ENCODE assay signal across 17 cellular contexts in the genomic region with DNA sequence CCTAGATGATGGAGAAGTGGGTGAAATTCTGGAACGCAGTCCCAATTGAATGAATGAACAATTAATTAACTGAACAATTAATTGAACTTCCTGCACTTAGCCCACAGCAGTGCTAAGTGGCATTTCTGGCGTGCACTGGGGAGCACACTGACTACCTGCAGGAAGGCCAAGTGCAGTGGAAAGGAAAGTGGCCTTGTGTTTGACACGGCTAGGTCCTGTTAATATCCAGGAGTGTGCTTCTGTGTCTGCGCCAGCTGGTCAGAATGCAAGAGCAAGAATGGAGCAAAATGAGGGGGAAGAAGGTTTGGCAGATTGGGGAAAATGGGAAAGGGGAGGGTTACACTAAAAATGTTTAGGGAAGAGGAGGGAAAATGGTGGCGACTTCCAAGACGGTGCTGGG.
"Had no signal": no experiment of that assay in that cellular context is flagged by ENCODE, and none has a peak within 500 bp of the region (broad histone marks: within the 10 kb centered on the region; RNA-seq: fewer than 3 reads in every experiment).

No MANE protein-coding gene starts in this region.

- H3K4me3 ChIP-seq: adrenal gland, prostate gland, right lobe of liver had no signal

- DNase-seq: activated CD8-positive, alpha-beta memory T cell treated with anti-CD3 and anti-CD28 coated beads, Interleukin-2, amount 50 U/mL, for 4 hours; activated CD8-positive, alpha-beta T cell treated with anti-CD3 and anti-CD28 coated beads, Interleukin-2, amount 10 ng/mL, durations not matched to agents 7 days and 5 days; activated effector memory CD4-positive, alpha-beta T cell treated with anti-CD3 and anti-CD28 coated beads, Interleukin-2, amount 50 U/mL, for 16 hours; activated T-cell treated with anti-CD3 and anti-CD28 coated beads, Interleukin-2, amount 50 U/mL, for 48 hours; adrenal gland; hypothalamus; kidney; midbrain; naive thymus-derived CD8-positive, alpha-beta T cell; occipital lobe; right lobe of liver; stimulated activated naive CD8-positive, alpha-beta T cell treated with anti-CD3 and anti-CD28 coated beads, Interleukin-15, Interleukin-2, amounts not matched to agents 100 U/mL and 50 U/mL, for 24 hours; T-helper 1 cell had no signal

- H3K27me3 ChIP-seq: adrenal gland, right lobe of liver had no signal

- H3K27ac Mint-ChIP-seq: activated CD8-positive, alpha-beta T cell treated with anti-CD3 and anti-CD28 coated beads, Interleukin-2, amount 10 ng/mL, durations not matched to agents 7 days and 5 days; activated naive CD4-positive, alpha-beta T cell treated with anti-CD3 and anti-CD28 coated beads, Interleukin-2, amount 50 U/mL, for 24 hours had no signal

- H3K4me3 Mint-ChIP-seq: activated CD8-positive, alpha-beta T cell treated with anti-CD3 and anti-CD28 coated beads, Interleukin-2, amount 10 ng/mL, durations not matched to agents 7 days and 5 days; activated naive CD4-positive, alpha-beta T cell treated with anti-CD3 and anti-CD28 coated beads, Interleukin-2, amount 50 U/mL, for 24 hours; naive thymus-derived CD8-positive, alpha-beta T cell had no signal

- ATAC-seq: activated CD8-positive, alpha-beta T cell treated with anti-CD3 and anti-CD28 coated beads, Interleukin-2, amount 10 ng/mL, durations not matched to agents 7 days and 5 days; naive thymus-derived CD8-positive, alpha-beta T cell; right lobe of liver; SK-N-SH treated with all-trans-retinoic acid at 6 μM for 48 hours; stimulated activated naive CD8-positive, alpha-beta T cell treated with anti-CD3 and anti-CD28 coated beads, Interleukin-15, Interleukin-2, amounts not matched to agents 100 U/mL and 50 U/mL, for 24 hours had no signal

- H3K9me3 Mint-ChIP-seq: activated naive CD4-positive, alpha-beta T cell treated with anti-CD3 and anti-CD28 coated beads, Interleukin-2, amount 50 U/mL, for 24 hours; naive thymus-derived CD8-positive, alpha-beta T cell had no signal

- H3K27me3 Mint-ChIP-seq: activated naive CD4-positive, alpha-beta T cell treated with anti-CD3 and anti-CD28 coated beads, Interleukin-2, amount 50 U/mL, for 24 hours had no signal

- H3K36me3 ChIP-seq: adrenal gland, prostate gland, right lobe of liver had no signal

- H3K4me1 Mint-ChIP-seq: activated naive CD4-positive, alpha-beta T cell treated with anti-CD3 and anti-CD28 coated beads, Interleukin-2, amount 50 U/mL, for 24 hours had no signal

- H3K4me1 ChIP-seq: adrenal gland, prostate gland, right lobe of liver had no signal

- H3K9me3 ChIP-seq: adrenal gland, prostate gland, right lobe of liver had no signal

- H3K27ac ChIP-seq: prostate gland, right lobe of liver, VCaP had no signal
